ENCODE assay signal across 16 cellular contexts in the genomic region with DNA sequence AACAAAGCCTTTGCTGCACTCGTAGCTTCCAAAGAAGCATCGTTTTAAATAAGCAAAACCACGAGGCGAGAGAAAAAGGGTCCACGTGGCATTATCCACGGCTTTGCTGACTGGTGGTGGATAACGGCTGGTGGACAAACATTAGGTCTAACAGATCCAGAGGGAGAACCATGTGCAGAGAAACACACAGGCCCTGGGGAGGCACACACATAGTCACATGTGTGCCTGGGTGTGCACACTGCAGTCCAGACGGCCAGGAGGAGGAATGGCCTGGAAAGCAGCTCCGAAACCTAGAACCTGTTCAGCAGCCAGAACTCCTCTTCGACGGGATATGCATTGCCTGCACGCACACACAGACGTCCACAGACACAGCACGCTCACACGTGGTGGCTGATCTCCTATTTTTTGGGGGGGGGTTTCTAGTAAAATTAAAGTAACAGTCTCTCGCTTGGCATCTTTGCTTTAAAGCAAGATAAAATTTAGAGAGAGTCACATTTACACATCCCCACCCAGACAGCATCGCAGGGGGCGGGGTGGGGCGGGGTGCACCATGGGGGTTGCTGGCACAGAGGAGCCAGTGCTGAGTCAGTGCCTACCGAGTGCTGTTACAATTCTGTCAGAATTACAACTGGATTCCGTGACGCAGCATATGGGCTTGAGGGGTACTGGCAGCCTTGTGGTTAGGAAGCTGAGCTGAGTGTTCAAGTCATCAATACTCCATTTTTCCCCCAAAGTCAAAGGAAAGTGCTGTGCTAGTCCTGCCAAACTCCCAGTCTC.
DNase-seq lines count a peak whose midpoint lies in the region; TF ChIP-seq lines count a peak whose summit lies in the region.
"Had no signal": no experiment of that assay in that cellular context is flagged by ENCODE, and none has a peak within 500 bp of the region (broad histone marks: within the 10 kb centered on the region; RNA-seq: fewer than 3 reads in every experiment).

No MANE protein-coding gene starts in this region.

- H3K4me1 ChIP-seq in HEK293 (ENCODE audit: control insufficient read depth, insufficient read depth, low read length), result peaks cover 7% of the 10 kb centered on the region; the same call in 1 of the 2 replicates
- no peaks in the 10 kb centered on the region for H3K4me1 ChIP-seq in testis

- H3K27me3 ChIP-seq in testis, result no peaks in the 10 kb centered on the region
- H3K27me3 ChIP-seq: Peyer's patch had no signal

- POLR2A ChIA-PET in HEK293 (lab: Yijun Ruan, JAX), result no interaction called here
- POLR2A ChIA-PET in GM10248 (lab: Yijun Ruan, JAX), result no interaction called here

- TF ChIP-seq CTCF in HEK293 (tag by site-specific recombination; IDR thresholded peaks at IDR 0.05) (no peak), progenitor cell of endocrine pancreas (IDR thresholded peaks at IDR 0.05; ENCODE audit: unreplicated experiment) (no peak), testis (IDR thresholded peaks at IDR 0.05) (no peak), GM10248 (IDR thresholded peaks at IDR 0.05; ENCODE audit: control extremely low read depth, extremely low read depth, low read depth, missing control alignments) (no peak)

- H3K9me3 ChIP-seq in HEK293 (ENCODE audit: control insufficient read depth, insufficient read depth, low read depth, low read length), result no peaks in the 10 kb centered on the region
- no peaks in the 10 kb centered on the region for H3K9me3 ChIP-seq in testis
- H3K9me3 ChIP-seq: Peyer's patch had no signal

- H3K27ac ChIP-seq in HEK293 (ENCODE audit: extremely low read depth, low read depth, low read length) (no peak overlapping the region), testis (no peak overlapping the region)
- H3K27ac ChIP-seq: C4-2B, Peyer's patch had no signal

- H3K4me3 ChIP-seq in HEK293 (ENCODE audit: low read depth, low read length) (no peak overlapping the region), testis (no peak overlapping the region)
- H3K4me3 ChIP-seq: GM12878, Peyer's patch had no signal

- no peaks in the 10 kb centered on the region for H3K9me3 Mint-ChIP-seq in progenitor cell of endocrine pancreas (ENCODE audit: low read depth)

- intact Hi-C loops in testis (cut with DNase I; ENCODE audit: low total_unique reads), result no loop called here

- H3K4me1 Mint-ChIP-seq in progenitor cell of endocrine pancreas (ENCODE audit: low read depth), result peaks cover 49% of the 10 kb centered on the region

- peaks cover 14% of the 10 kb centered on the region for H3K36me3 Mint-ChIP-seq in progenitor cell of endocrine pancreas (ENCODE audit: insufficient read depth)

- DNase-seq in AG20443 (ENCODE audit: low spot score) (peak; percentile 24), astrocyte of the hippocampus (ENCODE audit: low read depth, low spot score) (peak; percentile 70), progenitor cell of endocrine pancreas (ENCODE audit: low spot score, unreplicated experiment) (no peak), testis (no peak), NCI-H1436 (lab: John Stamatoyannopoulos, UW) (no peak), GM10248 (ENCODE audit: extremely low spot score) (no peak)
- no peak for DNase-seq in activated T-cell treated with anti-CD3 and anti-CD28 coated beads, Interleukin-2, amount 50 U/mL, for 48 hours
- DNase-seq: NCI-H1105, NCI-H187, NCI-H446, NCI-H748 treated with DMSO at 0.1 percent for 48 hours, Peyer's patch, SHP77 treated with DMSO at 0.1 percent for 48 hours had no signal

- TF ChIP-seq POLR2A in testis (IDR thresholded peaks at IDR 0.05), result no peak

- CTCF ChIA-PET in HEK293 (lab: Yijun Ruan, JAX), result no interaction called here
- CTCF ChIA-PET in GM10248 (lab: Yijun Ruan, JAX), result no interaction called here

- 88% methylated on average over 22 of the region's 22 CpGs for WGBS in testis, 2 donors

- H3K27ac Mint-ChIP-seq in progenitor cell of endocrine pancreas, result no peak overlapping the region

- H3K36me3 ChIP-seq in HEK293 (ENCODE audit: control insufficient read depth in 2 of 2, insufficient read depth in 1 of 2, low read length in 2 of 2) (peaks cover 0 to 3% of the 10 kb centered on the region in 2 experiments; a peak in 1 of 3 replicates), testis (ENCODE audit: low read depth, missing control alignments) (no peaks in the 10 kb centered on the region)
- H3K36me3 ChIP-seq: Peyer's patch had no signal

- H3K27me3 Mint-ChIP-seq in progenitor cell of endocrine pancreas, result no peaks in the 10 kb centered on the region

- peak overlapping the region; percentile 43 for H3K4me3 Mint-ChIP-seq in progenitor cell of endocrine pancreas (ENCODE audit: low read depth)

TF ChIP-seq in HEK293, 187 proteins besides CTCF, POLR2A, EP300 and RAD21 (continues in another document):
- TF ChIP-seq ZIC2 (tag by site-specific recombination; IDR thresholded peaks at IDR 0.05), result peak; percentile 28; the same call in 1 of the 2 replicates
- TF ChIP-seq ZNF121 (tag by site-specific recombination; IDR thresholded peaks at IDR 0.05), result no peak
- 0 out of 2 replicates have a peak, but pooled peaks have one; percentile 13 for TF ChIP-seq ZNF600 (tag by site-specific recombination; IDR thresholded peaks at IDR 0.05)
- no peak for TF ChIP-seq ZNF548 (tag by site-specific recombination; IDR thresholded peaks at IDR 0.05)
- TF ChIP-seq, protein P1, sequence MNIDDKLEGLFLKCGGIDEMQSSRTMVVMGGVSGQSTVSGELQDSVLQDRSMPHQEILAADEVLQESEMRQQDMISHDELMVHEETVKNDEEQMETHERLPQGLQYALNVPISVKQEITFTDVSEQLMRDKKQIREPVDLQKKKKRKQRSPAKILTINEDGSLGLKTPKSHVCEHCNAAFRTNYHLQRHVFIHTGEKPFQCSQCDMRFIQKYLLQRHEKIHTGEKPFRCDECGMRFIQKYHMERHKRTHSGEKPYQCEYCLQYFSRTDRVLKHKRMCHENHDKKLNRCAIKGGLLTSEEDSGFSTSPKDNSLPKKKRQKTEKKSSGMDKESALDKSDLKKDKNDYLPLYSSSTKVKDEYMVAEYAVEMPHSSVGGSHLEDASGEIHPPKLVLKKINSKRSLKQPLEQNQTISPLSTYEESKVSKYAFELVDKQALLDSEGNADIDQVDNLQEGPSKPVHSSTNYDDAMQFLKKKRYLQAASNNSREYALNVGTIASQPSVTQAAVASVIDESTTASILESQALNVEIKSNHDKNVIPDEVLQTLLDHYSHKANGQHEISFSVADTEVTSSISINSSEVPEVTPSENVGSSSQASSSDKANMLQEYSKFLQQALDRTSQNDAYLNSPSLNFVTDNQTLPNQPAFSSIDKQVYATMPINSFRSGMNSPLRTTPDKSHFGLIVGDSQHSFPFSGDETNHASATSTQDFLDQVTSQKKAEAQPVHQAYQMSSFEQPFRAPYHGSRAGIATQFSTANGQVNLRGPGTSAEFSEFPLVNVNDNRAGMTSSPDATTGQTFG (tag by site-specific recombination; IDR thresholded peaks at IDR 0.05; ENCODE audit: borderline replicate concordance), result no peak
- TF ChIP-seq PRDM1 (tag by site-specific recombination; IDR thresholded peaks at IDR 0.05), result no peak
- TF ChIP-seq, protein P2, sequence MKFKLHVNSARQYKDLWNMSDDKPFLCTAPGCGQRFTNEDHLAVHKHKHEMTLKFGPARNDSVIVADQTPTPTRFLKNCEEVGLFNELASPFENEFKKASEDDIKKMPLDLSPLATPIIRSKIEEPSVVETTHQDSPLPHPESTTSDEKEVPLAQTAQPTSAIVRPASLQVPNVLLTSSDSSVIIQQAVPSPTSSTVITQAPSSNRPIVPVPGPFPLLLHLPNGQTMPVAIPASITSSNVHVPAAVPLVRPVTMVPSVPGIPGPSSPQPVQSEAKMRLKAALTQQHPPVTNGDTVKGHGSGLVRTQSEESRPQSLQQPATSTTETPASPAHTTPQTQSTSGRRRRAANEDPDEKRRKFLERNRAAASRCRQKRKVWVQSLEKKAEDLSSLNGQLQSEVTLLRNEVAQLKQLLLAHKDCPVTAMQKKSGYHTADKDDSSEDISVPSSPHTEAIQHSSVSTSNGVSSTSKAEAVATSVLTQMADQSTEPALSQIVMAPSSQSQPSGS (tag by site-specific recombination; IDR thresholded peaks at IDR 0.05; ENCODE audit: low read depth), result no peak
- TF ChIP-seq, protein P3, sequence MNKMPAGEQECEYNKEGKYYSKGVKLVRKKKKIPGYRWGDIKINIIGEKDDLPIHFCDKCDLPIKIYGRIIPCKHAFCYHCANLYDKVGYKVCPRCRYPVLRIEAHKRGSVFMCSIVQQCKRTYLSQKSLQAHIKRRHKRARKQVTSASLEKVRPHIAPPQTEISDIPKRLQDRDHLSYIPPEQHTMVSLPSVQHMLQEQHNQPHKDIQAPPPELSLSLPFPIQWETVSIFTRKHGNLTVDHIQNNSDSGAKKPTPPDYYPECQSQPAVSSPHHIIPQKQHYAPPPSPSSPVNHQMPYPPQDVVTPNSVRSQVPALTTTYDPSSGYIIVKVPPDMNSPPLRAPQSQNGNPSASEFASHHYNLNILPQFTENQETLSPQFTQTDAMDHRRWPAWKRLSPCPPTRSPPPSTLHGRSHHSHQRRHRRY (tag by site-specific recombination; IDR thresholded peaks at IDR 0.05), result no peak
- TF ChIP-seq ZNF626 (tag by site-specific recombination; IDR thresholded peaks at IDR 0.05), result no peak
- TF ChIP-seq, protein P4, sequence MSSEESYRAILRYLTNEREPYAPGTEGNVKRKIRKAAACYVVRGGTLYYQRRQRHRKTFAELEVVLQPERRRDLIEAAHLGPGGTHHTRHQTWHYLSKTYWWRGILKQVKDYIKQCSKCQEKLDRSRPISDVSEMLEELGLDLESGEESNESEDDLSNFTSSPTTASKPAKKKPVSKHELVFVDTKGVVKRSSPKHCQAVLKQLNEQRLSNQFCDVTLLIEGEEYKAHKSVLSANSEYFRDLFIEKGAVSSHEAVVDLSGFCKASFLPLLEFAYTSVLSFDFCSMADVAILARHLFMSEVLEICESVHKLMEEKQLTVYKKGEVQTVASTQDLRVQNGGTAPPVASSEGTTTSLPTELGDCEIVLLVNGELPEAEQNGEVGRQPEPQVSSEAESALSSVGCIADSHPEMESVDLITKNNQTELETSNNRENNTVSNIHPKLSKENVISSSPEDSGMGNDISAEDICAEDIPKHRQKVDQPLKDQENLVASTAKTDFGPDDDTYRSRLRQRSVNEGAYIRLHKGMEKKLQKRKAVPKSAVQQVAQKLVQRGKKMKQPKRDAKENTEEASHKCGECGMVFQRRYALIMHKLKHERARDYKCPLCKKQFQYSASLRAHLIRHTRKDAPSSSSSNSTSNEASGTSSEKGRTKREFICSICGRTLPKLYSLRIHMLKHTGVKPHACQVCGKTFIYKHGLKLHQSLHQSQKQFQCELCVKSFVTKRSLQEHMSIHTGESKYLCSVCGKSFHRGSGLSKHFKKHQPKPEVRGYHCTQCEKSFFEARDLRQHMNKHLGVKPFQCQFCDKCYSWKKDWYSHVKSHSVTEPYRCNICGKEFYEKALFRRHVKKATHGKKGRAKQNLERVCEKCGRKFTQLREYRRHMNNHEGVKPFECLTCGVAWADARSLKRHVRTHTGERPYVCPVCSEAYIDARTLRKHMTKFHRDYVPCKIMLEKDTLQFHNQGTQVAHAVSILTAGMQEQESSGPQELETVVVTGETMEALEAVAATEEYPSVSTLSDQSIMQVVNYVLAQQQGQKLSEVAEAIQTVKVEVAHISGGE (tag by site-specific recombination; conservative IDR thresholded peaks at IDR 0.05; ENCODE audit: low read depth), result no peak
- no peak for TF ChIP-seq ZNF791 (tag by site-specific recombination; IDR thresholded peaks at IDR 0.05)
- peak; percentile 49 for TF ChIP-seq KLF1 (tag by site-specific recombination; IDR thresholded peaks at IDR 0.05)

Comparison
In these comparisons a context has a peak if more than half of its experiments do, and no peak if none do; other contexts are left out.
1. DNase-seq: peak in AG20443 (single experiment) and astrocyte of the hippocampus (single experiment); none in progenitor cell of endocrine pancreas (single experiment), testis (single experiment), NCI-H1436 (single experiment), activated T-cell treated with anti-CD3 and anti-CD28 coated beads, Interleukin-2, amount 50 U/mL, for 48 hours (0 of 2) and GM10248 (single experiment).